ENCODE assay signal across 1 cellular context in genomic region chr3:58175429-58176184, GRCh38.
TF ChIP-seq lines count a peak whose summit lies in the region.

No MANE protein-coding gene starts in this region.

TF ChIP-seq in HepG2, 621 proteins besides CTCF, POLR2A, EP300 and RAD21 (continued from another document and continues in another):
- TF ChIP-seq HMGXB4 (CRISPR knock-in tag; IDR thresholded peaks at IDR 0.05; ENCODE audit: borderline replicate concordance in 1 of 2, low read depth in 1 of 2) (peak; percentile 53 to 65), ZNF543 (CRISPR knock-in tag; IDR thresholded peaks at IDR 0.05) (no peak), ZNF230 (CRISPR knock-in tag; IDR thresholded peaks at IDR 0.05) (peak; percentile 57; the same call in 1 of the 2 replicates), MEIS2 (CRISPR knock-in tag; IDR thresholded peaks at IDR 0.05) (peak; percentile 44), GATAD2A (CRISPR knock-in tag; IDR thresholded peaks at IDR 0.05) (peak; percentile 96), KDM4B (CRISPR knock-in tag; IDR thresholded peaks at IDR 0.05) (peak; percentile 51; the same call in 1 of the 2 replicates), SP5 (CRISPR knock-in tag; IDR thresholded peaks at IDR 0.05; ENCODE audit: borderline replicate concordance, low read depth) (peak; percentile 56; the same call in 1 of the 2 replicates), ZNF354B (CRISPR knock-in tag; IDR thresholded peaks at IDR 0.05) (no peak), NFE2L1 (CRISPR knock-in tag; IDR thresholded peaks at IDR 0.05; ENCODE audit: borderline replicate concordance) (no peak), IKZF1 (IDR thresholded peaks at IDR 0.05) (no peak), ZNF282 (IDR thresholded peaks at IDR 0.05; ENCODE audit: partially characterized antibody) (no peak), GLI4 (CRISPR knock-in tag; IDR thresholded peaks at IDR 0.05; ENCODE audit: borderline replicate concordance) (no peak), SNAI1 (CRISPR knock-in tag; IDR thresholded peaks at IDR 0.05; ENCODE audit: borderline replicate concordance) (no peak), PRMT3 (CRISPR knock-in tag; IDR thresholded peaks at IDR 0.05; ENCODE audit: borderline replicate concordance, low read depth) (no peak), ZNF326 (CRISPR knock-in tag; IDR thresholded peaks at IDR 0.05; ENCODE audit: borderline replicate concordance) (no peak), TFE3 (CRISPR knock-in tag; IDR thresholded peaks at IDR 0.05) (peak; percentile 68), ZFP36L2 (CRISPR knock-in tag; IDR thresholded peaks at IDR 0.05) (no peak), FUBP1 (CRISPR knock-in tag; IDR thresholded peaks at IDR 0.05; ENCODE audit: borderline replicate concordance) (no peak), ZNF124 (CRISPR knock-in tag; IDR thresholded peaks at IDR 0.05) (no peak), ZNF709 (CRISPR knock-in tag; IDR thresholded peaks at IDR 0.05) (0 out of 2 replicates have a peak, but pooled peaks have one; percentile 66), ZNF451 (CRISPR knock-in tag; IDR thresholded peaks at IDR 0.05) (no peak), IRF9 (CRISPR knock-in tag; IDR thresholded peaks at IDR 0.05; ENCODE audit: borderline replicate concordance) (no peak), ZNF883 (CRISPR knock-in tag; IDR thresholded peaks at IDR 0.05; ENCODE audit: not compliant biosample characterization) (peak; percentile 78), ATF1 (CRISPR knock-in tag; IDR thresholded peaks at IDR 0.05) (no peak; the same call in none of the 2 replicates), NFRKB (IDR thresholded peaks at IDR 0.05) (no peak), KLF12 (CRISPR knock-in tag; IDR thresholded peaks at IDR 0.05; ENCODE audit: borderline replicate concordance) (0 out of 2 replicates have a peak, but pooled peaks have one; percentile 36), MLXIP (CRISPR knock-in tag; IDR thresholded peaks at IDR 0.05; ENCODE audit: borderline replicate concordance) (no peak), NFE2L2 (IDR thresholded peaks at IDR 0.05; ENCODE audit: low read length) (no peak), ZKSCAN1 (IDR thresholded peaks at IDR 0.05; ENCODE audit: low read length) (no peak), ZNF570 (CRISPR knock-in tag; IDR thresholded peaks at IDR 0.05; ENCODE audit: borderline replicate concordance) (no peak), MEIS1 (CRISPR knock-in tag; IDR thresholded peaks at IDR 0.05; ENCODE audit: borderline replicate concordance) (peak; percentile 86), XRCC5 (optimal IDR thresholded peaks at IDR 0.05; ENCODE audit: low read length) (peak; percentile 85), ZNF556 (CRISPR knock-in tag; IDR thresholded peaks at IDR 0.05; ENCODE audit: borderline replicate concordance) (peak; percentile 84; the same call in 1 of the 2 replicates), MATR3 (CRISPR knock-in tag; IDR thresholded peaks at IDR 0.05) (no peak), ZNF3 (CRISPR knock-in tag; IDR thresholded peaks at IDR 0.05) (no peak), HOXD1 (CRISPR knock-in tag; IDR thresholded peaks at IDR 0.05) (0 out of 2 replicates have a peak, but pooled peaks have one; percentile 41), CREBL2 (CRISPR knock-in tag; IDR thresholded peaks at IDR 0.05; ENCODE audit: borderline replicate concordance) (no peak), ZNF558 (CRISPR knock-in tag; IDR thresholded peaks at IDR 0.05; ENCODE audit: borderline replicate concordance) (no peak), HNF4A (CRISPR knock-in tag; IDR thresholded peaks at IDR 0.05) (peak; percentile 99), ZNF564 (CRISPR knock-in tag; IDR thresholded peaks at IDR 0.05) (peak; percentile 86; the same call in 1 of the 2 replicates), AGO1 (IDR thresholded peaks at IDR 0.05; ENCODE audit: low read depth, low read length, poor library complexity, severe bottlenecking) (no peak), REL (CRISPR knock-in tag; conservative IDR thresholded peaks at IDR 0.05) (no peak), ZNF619 (CRISPR knock-in tag; IDR thresholded peaks at IDR 0.05) (no peak), DRAP1 (CRISPR knock-in tag; IDR thresholded peaks at IDR 0.05) (peak; percentile 73), ZBTB1 (CRISPR knock-in tag; IDR thresholded peaks at IDR 0.05; ENCODE audit: borderline replicate concordance) (no peak), POGK (CRISPR knock-in tag; conservative IDR thresholded peaks at IDR 0.05) (peak; percentile 67; the same call in 1 of the 2 replicates), ZNF44 (CRISPR knock-in tag; IDR thresholded peaks at IDR 0.05) (no peak), PRDM15 (CRISPR knock-in tag; IDR thresholded peaks at IDR 0.05) (peak; percentile 50; the same call in 1 of the 2 replicates), PHF8 (CRISPR knock-in tag; IDR thresholded peaks at IDR 0.05) (peak; percentile 61), HOXA3 (CRISPR knock-in tag; IDR thresholded peaks at IDR 0.05) (peak; percentile 80; the same call in 1 of the 2 replicates), CENPT (CRISPR knock-in tag; IDR thresholded peaks at IDR 0.05; ENCODE audit: low read depth) (no peak), SIN3A (IDR thresholded peaks at IDR 0.05; ENCODE audit: borderline replicate concordance, low read depth, low read length) (no peak), RFXANK (CRISPR knock-in tag; IDR thresholded peaks at IDR 0.05) (no peak), ZFP82 (CRISPR knock-in tag; IDR thresholded peaks at IDR 0.05; ENCODE audit: borderline replicate concordance) (no peak), TOE1 (CRISPR knock-in tag; IDR thresholded peaks at IDR 0.05) (peak; percentile 55; the same call in 1 of the 2 replicates), DMAP1 (CRISPR knock-in tag; IDR thresholded peaks at IDR 0.05) (peak; percentile 81)
